ENCODE assay signal across 25 cellular contexts in genomic region chr19:13770013-13770635, GRCh38. TPM values are rescaled to one million over a fixed set of nuclear protein-coding genes. Genes with fewer than 3 reads are reported as not detected.
DNase-seq lines count a peak whose midpoint lies in the region; ATAC-seq, FAIRE-seq and TF ChIP-seq lines count a peak whose summit lies in the region.
"Had no signal": no experiment of that assay in that cellular context is flagged by ENCODE, and none has a peak within 500 bp of the region (broad histone marks: within the 10 kb centered on the region; RNA-seq: fewer than 3 reads in every experiment).

No MANE protein-coding gene starts in this region.

- in situ Hi-C loops in ACHN (cut with HindIII; ENCODE audit: low pct_ligation_motif_present, low pct_unique_long_range_greater_than_20kb, low sequenced_read_pairs) = no loop called here

- ATAC-seq in GM18517 (IDR thresholded peaks at IDR 0.05; ENCODE audit: unreplicated experiment) = no peak
- ATAC-seq: GM12878, PC-3 had no signal

- peak; percentile 99 for FAIRE-seq in RCC 7860 (lab: Jason Lieb, UNC)
- FAIRE-seq: A204.1, GM12878, GM19239, H54 had no signal

- DNase-seq in ACHN = peak; percentile 70
- DNase-seq in RCC 7860 (ENCODE audit: low spot score) = peak; percentile 86
- peak; percentile 74 for DNase-seq in epithelial cell of proximal tubule (ENCODE audit: low read depth)
- DNase-seq in renal cortical epithelial cell (ENCODE audit: low read depth) = peak; percentile 88
- DNase-seq in EL = no peak
- DNase-seq in SK-N-DZ (ENCODE audit: low spot score) = no peak
- DNase-seq: C1 segment of cervical spinal cord; CD4-positive, alpha-beta memory T cell; COR-L47; GDM1; NCI-H1105 treated with DMSO at 0.1 percent for 48 hours; NCI-H146; NCI-H1930; NCI-H2107; NCI-H446; NCI-H524 treated with DMSO at 0.1 percent for 48 hours; NCI-H774; PC-3; Right ventricle myocardium superior had no signal

- no peak for TF ChIP-seq CTCF in epithelial cell of proximal tubule (conservative IDR thresholded peaks at IDR 0.05; ENCODE audit: low read depth, low read length)

- no peak overlapping the region for H3K4me3 ChIP-seq in epithelial cell of proximal tubule (ENCODE audit: low read depth, low read length)
- H3K4me3 ChIP-seq: GM12878, SJSA1 had no signal

RNA-seq across cellular contexts. Expression of gene C19orf53, which starts 4.1 kb away (rescaled TPM):
- total RNA-seq in epithelial cell of proximal tubule (197 and 200 TPM in 2 replicates), renal cortical epithelial cell (46.7 and 48.2 TPM in 2 replicates)
- polyA plus RNA-seq in SK-N-DZ (2014; cell fraction: cytosol; rRNA removed) = 73.6 and 75.3 TPM in 2 replicates
- polyA plus RNA-seq in SK-N-DZ (2014; cell fraction: nucleus; rRNA removed) = 52.5 and 73.6 TPM in 2 replicates

RNA-seq across cellular contexts. Expression of gene MRI1, which starts 5.8 kb away (rescaled TPM):
- total RNA-seq in epithelial cell of proximal tubule = 47.8 and 63.0 TPM in 2 replicates
- total RNA-seq in renal cortical epithelial cell = 29.0 and 33.1 TPM in 2 replicates
- 38.5 and 40.1 TPM in 2 replicates for polyA plus RNA-seq in SK-N-DZ (2014; cell fraction: cytosol; rRNA removed)
- polyA plus RNA-seq in SK-N-DZ (2014; cell fraction: nucleus; rRNA removed) = 104 and 138 TPM in 2 replicates

RNA-seq across cellular contexts. Expression of gene ZSWIM4, which starts 25.1 kb away (rescaled TPM):
- total RNA-seq in epithelial cell of proximal tubule = 9.4 and 13.5 TPM in 2 replicates
- 13.2 and 39.3 TPM in 2 replicates for total RNA-seq in renal cortical epithelial cell
- 6.1 and 6.4 TPM in 2 replicates for polyA plus RNA-seq in SK-N-DZ (2014; cell fraction: cytosol; rRNA removed)
- polyA plus RNA-seq in SK-N-DZ (2014; cell fraction: nucleus; rRNA removed) = 4.0 and 11.4 TPM in 2 replicates

Comparison
In these comparisons a context has a peak if more than half of its experiments do, and no peak if none do; other contexts are left out.
1. DNase-seq: peak in ACHN (single experiment), RCC 7860 (single experiment), epithelial cell of proximal tubule (single experiment) and renal cortical epithelial cell (single experiment); none in EL (single experiment) and SK-N-DZ (single experiment).